17 cellular contexts compared by ENCODE assay signal in the genomic region with DNA sequence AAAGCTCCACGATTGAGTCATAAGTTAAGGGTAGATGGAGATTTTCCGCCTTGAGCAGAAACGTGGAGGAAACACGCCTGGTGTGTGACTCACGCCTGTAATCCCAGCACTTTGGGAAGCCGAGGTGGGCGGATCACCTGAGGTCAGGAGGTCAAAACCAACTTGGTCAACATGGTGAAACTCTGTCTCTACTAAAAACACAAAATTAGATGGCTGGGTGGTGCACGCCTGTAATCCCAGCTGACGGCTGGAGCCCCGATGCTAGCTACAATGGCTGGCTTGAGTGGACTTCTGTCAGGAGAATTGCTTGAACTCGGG. TPM values are rescaled to one million over a fixed set of nuclear protein-coding genes. Genes with fewer than 3 reads are reported as not detected.
DNase-seq lines count a peak whose midpoint lies in the region; ATAC-seq, FAIRE-seq and TF ChIP-seq lines count a peak whose summit lies in the region.
"Had no signal": no experiment of that assay in that cellular context is flagged by ENCODE, and none has a peak within 500 bp of the region (broad histone marks: within the 10 kb centered on the region; RNA-seq: fewer than 3 reads in every experiment).

No MANE protein-coding gene starts in this region.

- no peak for ATAC-seq in activated CD4-positive, alpha-beta T cell treated with anti-CD3 and anti-CD28 coated beads for 36 hours
- ATAC-seq in psoas muscle (no peak), GM18858 (IDR thresholded peaks at IDR 0.05; ENCODE audit: unreplicated experiment) (no peak), HepG2 (no peak)

- BruUV-seq in HepG2 (replicated peaks; lab: Mats Ljungman, UMichigan): no TSS peak

- no peak for TF ChIP-seq EP300 in HepG2 (IDR thresholded peaks at IDR 0.05; ENCODE audit: low read depth in 2 of 2, low read length in 2 of 2)
- TF ChIP-seq EP300 in HepG2 (CRISPR knock-in tag; IDR thresholded peaks at IDR 0.05; ENCODE audit: borderline replicate concordance): no peak

- no peak overlapping the region for H3K9ac ChIP-seq in HepG2 (ENCODE audit: insufficient read depth, low read depth, low read length)
- H3K9ac ChIP-seq: parathyroid adenoma had no signal

- no peak for TF ChIP-seq RAD21 in HepG2 (CRISPR knock-in tag; IDR thresholded peaks at IDR 0.05)

- intact Hi-C loops in activated CD4-positive, alpha-beta T cell treated with anti-CD3 and anti-CD28 coated beads, Interleukin-2, amount 10 ng/mL, durations not matched to agents 24 days and 14 days (cut with micrococcal nuclease): no loop called here
- intact Hi-C loops in activated CD4-positive, alpha-beta T cell treated with anti-CD3 and anti-CD28 coated beads for 36 hours (cut with DNase I, micrococcal nuclease): no loop called here
- intact Hi-C loops in psoas muscle (cut with DNase I): no loop called here
- intact Hi-C loops in HepG2 (cut with micrococcal nuclease; ENCODE audit: unreplicated experiment): no loop called here

- CTCF ChIA-PET in activated CD4-positive, alpha-beta T cell treated with anti-CD3 and anti-CD28 coated beads for 36 hours (lab: Charles Lee): no interaction called here
- CTCF ChIA-PET in HepG2 (lab: Yijun Ruan, JAX; ENCODE audit: low intra/inter-chr PET ratio, low total read pairs): no interaction called here

- no peaks in the 10 kb centered on the region for H3K9me3 Mint-ChIP-seq in activated CD4-positive, alpha-beta T cell treated with anti-CD3 and anti-CD28 coated beads, Interleukin-2, amount 10 ng/mL, durations not matched to agents 24 days and 14 days
- H3K9me3 Mint-ChIP-seq in activated CD4-positive, alpha-beta T cell treated with anti-CD3 and anti-CD28 coated beads for 36 hours (ENCODE audit: low read depth): no peaks in the 10 kb centered on the region
- H3K9me3 Mint-ChIP-seq: memory B cell had no signal

- POLR2A ChIA-PET in activated CD4-positive, alpha-beta T cell treated with anti-CD3 and anti-CD28 coated beads for 36 hours (lab: Charles Lee): no interaction called here
- POLR2A ChIA-PET in HepG2 (lab: Yijun Ruan, JAX): no interaction called here

- peak overlapping the region; percentile 8 for H3K27ac Mint-ChIP-seq in activated CD4-positive, alpha-beta T cell treated with anti-CD3 and anti-CD28 coated beads, Interleukin-2, amount 10 ng/mL, durations not matched to agents 24 days and 14 days
- H3K27ac Mint-ChIP-seq in activated CD4-positive, alpha-beta T cell treated with anti-CD3 and anti-CD28 coated beads for 36 hours: no peak overlapping the region
- H3K27ac Mint-ChIP-seq: memory B cell had no signal

- FAIRE-seq in HepG2 (lab: Jason Lieb, UNC): no peak

- H3K36me3 Mint-ChIP-seq in activated CD4-positive, alpha-beta T cell treated with anti-CD3 and anti-CD28 coated beads, Interleukin-2, amount 10 ng/mL, durations not matched to agents 24 days and 14 days (ENCODE audit: low read depth): peaks cover 13% of the 10 kb centered on the region
- peaks cover 4% of the 10 kb centered on the region for H3K36me3 Mint-ChIP-seq in activated CD4-positive, alpha-beta T cell treated with anti-CD3 and anti-CD28 coated beads for 36 hours (ENCODE audit: low read depth)

- H3K27me3 ChIP-seq in psoas muscle (ENCODE audit: insufficient read depth in 3 of 3, low read length in 2 of 3) (no peaks in the 10 kb centered on the region), HepG2 (ENCODE audit: control insufficient read depth in 1 of 2, insufficient read depth in 2 of 2, low read length in 2 of 2) (no peaks in the 10 kb centered on the region)
- H3K27me3 ChIP-seq: cardiac muscle cell, transverse colon had no signal

- no peaks in the 10 kb centered on the region for H3K79me2 ChIP-seq in HepG2 (ENCODE audit: insufficient read depth, low read length)
- H3K79me2 ChIP-seq: parathyroid adenoma had no signal

- no peaks in the 10 kb centered on the region for H3K9me3 ChIP-seq in psoas muscle
- H3K9me3 ChIP-seq in HepG2 (ENCODE audit: low read length): no peaks in the 10 kb centered on the region
- H3K9me3 ChIP-seq: transverse colon had no signal

- no peak overlapping the region for H2AFZ ChIP-seq in HepG2 (ENCODE audit: low read length)
- H2AFZ ChIP-seq: parathyroid adenoma had no signal

- H3K27me3 Mint-ChIP-seq in activated CD4-positive, alpha-beta T cell treated with anti-CD3 and anti-CD28 coated beads, Interleukin-2, amount 10 ng/mL, durations not matched to agents 24 days and 14 days: no peaks in the 10 kb centered on the region
- H3K27me3 Mint-ChIP-seq in activated CD4-positive, alpha-beta T cell treated with anti-CD3 and anti-CD28 coated beads for 36 hours: no peaks in the 10 kb centered on the region
- H3K27me3 Mint-ChIP-seq: memory B cell had no signal

- peaks cover 5% of the 10 kb centered on the region for H3K4me1 Mint-ChIP-seq in activated CD4-positive, alpha-beta T cell treated with anti-CD3 and anti-CD28 coated beads, Interleukin-2, amount 10 ng/mL, durations not matched to agents 24 days and 14 days
- no peaks in the 10 kb centered on the region for H3K4me1 Mint-ChIP-seq in activated CD4-positive, alpha-beta T cell treated with anti-CD3 and anti-CD28 coated beads for 36 hours

- no peak overlapping the region for H3K4me3 Mint-ChIP-seq in activated CD4-positive, alpha-beta T cell treated with anti-CD3 and anti-CD28 coated beads, Interleukin-2, amount 10 ng/mL, durations not matched to agents 24 days and 14 days
- no peak overlapping the region for H3K4me3 Mint-ChIP-seq in activated CD4-positive, alpha-beta T cell treated with anti-CD3 and anti-CD28 coated beads for 36 hours
- H3K4me3 Mint-ChIP-seq: memory B cell had no signal

- peaks cover 10% of the 10 kb centered on the region for H3K4me1 ChIP-seq in psoas muscle
- no peaks in the 10 kb centered on the region for H3K4me1 ChIP-seq in HepG2 (ENCODE audit: insufficient read depth, low read length)
- H3K4me1 ChIP-seq: parathyroid adenoma, transverse colon had no signal

- H3K27ac ChIP-seq in epithelial cell of prostate (no peak overlapping the region), psoas muscle (peak overlapping the region; percentile 77), HepG2 (ENCODE audit: extremely low read length, insufficient read depth, low read length) (no peak overlapping the region)
- H3K27ac ChIP-seq: cardiac muscle cell, parathyroid adenoma, transverse colon had no signal

- WGBS in psoas muscle, 3 donors: 67 to 74% (median 74%) methylated on average over 11 of the region's 11 CpGs
- 86% methylated on average over 11 of the region's 11 CpGs for WGBS in HepG2 (ENCODE audit: low lambda C conversion rate)

- H4K20me1 ChIP-seq in HepG2 (ENCODE audit: insufficient read depth, low read length): no peaks in the 10 kb centered on the region

- in situ Hi-C loops in HepG2 (cut with HindIII; ENCODE audit: extremely low pct_ligation_motif_present, low pct_unique_long_range_greater_than_20kb): no loop called here

- TF ChIP-seq CTCF in psoas muscle (IDR thresholded peaks at IDR 0.05): no peak
- no peak for TF ChIP-seq CTCF in HepG2 (CRISPR knock-in tag; IDR thresholded peaks at IDR 0.05)

- H3K4me3 ChIP-seq in psoas muscle (no peak overlapping the region), HepG2 (replicated peaks in 1 of 3; ENCODE audit: insufficient read depth in 1 of 3, low read depth in 2 of 3, low read length in 3 of 3) (no peak overlapping the region)
- H3K4me3 ChIP-seq: cardiac muscle cell, transverse colon had no signal

- DNase-seq in activated CD4-positive, alpha-beta T cell treated with anti-CD3 and anti-CD28 coated beads, Interleukin-2, amount 10 ng/mL, durations not matched to agents 24 days and 14 days: no peak
- DNase-seq in activated CD4-positive, alpha-beta T cell treated with anti-CD3 and anti-CD28 coated beads for 36 hours: no peak
- DNase-seq in NCI-H226: peak; percentile 73
- DNase-seq in epithelial cell of prostate (ENCODE audit: low read depth, low spot score): peak; percentile 54
- no peak for DNase-seq in psoas muscle
- no peak for DNase-seq in NCI-H2227 treated with DMSO at 0.1 percent for 48 hours (lab: John Stamatoyannopoulos, UW)
- no peak for DNase-seq in HepG2 (ENCODE audit: low spot score)
- DNase-seq: 8988T; activated CD4-positive, alpha-beta T cell treated with anti-CD3 and anti-CD28 coated beads for 48 hours; COR-L47; Kasumi-1; NCI-H2107; transverse colon had no signal

- peaks cover 0 to 56% of the 10 kb centered on the region in 2 donors for H3K36me3 ChIP-seq in psoas muscle (ENCODE audit: insufficient read depth in 1 of 2, low read depth in 1 of 2)
- H3K36me3 ChIP-seq in HepG2 (replicated peaks in 1 of 2; ENCODE audit: control insufficient read depth in 1 of 2, insufficient read depth in 2 of 2, low read length in 2 of 2): peaks cover 0 to 12% of the 10 kb centered on the region in 2 experiments; a peak in 2 of 5 replicates
- H3K36me3 ChIP-seq: cardiac muscle cell had no signal

- H3K4me2 ChIP-seq in HepG2 (ENCODE audit: low read depth, low read length): no peak overlapping the region

- TF ChIP-seq POLR2A in HepG2 (IDR thresholded peaks at IDR 0.05; ENCODE audit: insufficient read depth in 1 of 2, low read depth in 2 of 2, low read length in 2 of 2): no peak

RNA-seq across cellular contexts. Expression of a gene that starts 17.3 kb away (rescaled TPM):
- 73.2 and 74.2 TPM in 2 replicates for total RNA-seq in activated CD4-positive, alpha-beta T cell treated with anti-CD3 and anti-CD28 coated beads, Interleukin-2, amount 10 ng/mL, durations not matched to agents 24 days and 14 days
- total RNA-seq in activated CD4-positive, alpha-beta T cell treated with anti-CD3 and anti-CD28 coated beads for 36 hours: 10 to 100 TPM; 31.8 to 32.3 TPM
- total RNA-seq in psoas muscle: 10 to 100 TPM; 12.2 to 19.5 (median 15.0) TPM
- polyA plus RNA-seq in psoas muscle: 10 to 100 TPM; 10.5 to 21.5 (median 15.3) TPM
- 14.8 and 23.2 TPM in 2 replicates for total RNA-seq in HepG2 (2016; rRNA removed; fragmentation: Illumina TruSeq; extraction: Trizol)
- total RNA-seq in HepG2 (2016; cell fraction: cytosol; rRNA removed; fragmentation: Illumina TruSeq; extraction: Trizol; ENCODE audit: low read depth): 6.6 and 9.7 TPM in 2 replicates
- total RNA-seq in HepG2 (2016; cell fraction: insoluble cytoplasmic fraction; rRNA removed; fragmentation: Illumina TruSeq; extraction: Trizol): 12.0 and 23.2 TPM in 2 replicates
- total RNA-seq in HepG2 (2016; cell fraction: membrane; rRNA removed; fragmentation: Illumina TruSeq; extraction: Trizol): 9.0 and 9.2 TPM in 2 replicates
- total RNA-seq in HepG2 (2016; cell fraction: nucleus; rRNA removed; fragmentation: Illumina TruSeq; extraction: Trizol): 31.9 and 36.2 TPM in 2 replicates
- polyA plus RNA-seq in HepG2 (2011; rRNA removed): 10.2 and 14.6 TPM in 2 replicates
- 5.7 and 6.4 TPM in 2 replicates for polyA plus RNA-seq in HepG2 (2011; cell fraction: cytosol; rRNA removed)
- 78.1 and 81.2 TPM in 2 replicates for polyA plus RNA-seq in HepG2 (2011; cell fraction: nucleus; rRNA removed)
- polyA plus RNA-seq in HepG2 (2012): 11.5 and 13.9 TPM in 2 replicates
- polyA plus RNA-seq in HepG2 (2016; cell fraction: cytosol; fragmentation: Illumina TruSeq; extraction: Trizol; ENCODE audit: low read depth): 2.2 and 2.4 TPM in 2 replicates
- polyA plus RNA-seq in HepG2 (2016; cell fraction: insoluble cytoplasmic fraction; fragmentation: Illumina TruSeq; extraction: Trizol; ENCODE audit: low read depth): 11.4 and 14.1 TPM in 2 replicates
- polyA plus RNA-seq in HepG2 (2016; cell fraction: membrane; fragmentation: Illumina TruSeq; extraction: Trizol; ENCODE audit: low read depth): 4.9 TPM in 2 replicates
- polyA plus RNA-seq in HepG2 (2016; cell fraction: nucleus; fragmentation: Illumina TruSeq; extraction: Trizol; ENCODE audit: insufficient read depth, low read depth): 67.7 and 78.1 TPM in 2 replicates
- 25.9 and 28.5 TPM in 2 replicates for polyA minus RNA-seq in HepG2 (2011; rRNA and poly(A)+ RNA removed; ENCODE audit: low replicate concordance)
- 4.4 and 5.3 TPM in 2 replicates for polyA minus RNA-seq in HepG2 (2011; cell fraction: cytosol; rRNA and poly(A)+ RNA removed)
- 31.7 and 34.0 TPM in 2 replicates for polyA minus RNA-seq in HepG2 (2011; cell fraction: nucleus; rRNA and poly(A)+ RNA removed)

RNA-seq across cellular contexts. Expression of a gene that starts 41.8 kb away (rescaled TPM):
- total RNA-seq in activated CD4-positive, alpha-beta T cell treated with anti-CD3 and anti-CD28 coated beads, Interleukin-2, amount 10 ng/mL, durations not matched to agents 24 days and 14 days: 27.1 and 31.5 TPM in 2 replicates
- 10 to 100 TPM; 20.3 to 22.8 TPM for total RNA-seq in activated CD4-positive, alpha-beta T cell treated with anti-CD3 and anti-CD28 coated beads for 36 hours
- total RNA-seq in psoas muscle (10 to 100 TPM; 20.6 to 41.0 (median 36.4) TPM), HepG2 (2016; rRNA removed; fragmentation: Illumina TruSeq; extraction: Trizol) (12.1 and 12.9 TPM in 2 replicates)
- polyA plus RNA-seq in psoas muscle (10 to 100 TPM; 28.2 to 73.3 (median 28.5) TPM), HepG2 (2011; rRNA removed) (14.8 and 20.8 TPM in 2 replicates)
- total RNA-seq in HepG2 (2016; cell fraction: cytosol; rRNA removed; fragmentation: Illumina TruSeq; extraction: Trizol; ENCODE audit: low read depth): 7.0 and 7.5 TPM in 2 replicates
- total RNA-seq in HepG2 (2016; cell fraction: insoluble cytoplasmic fraction; rRNA removed; fragmentation: Illumina TruSeq; extraction: Trizol): 11.8 and 12.2 TPM in 2 replicates
- total RNA-seq in HepG2 (2016; cell fraction: membrane; rRNA removed; fragmentation: Illumina TruSeq; extraction: Trizol): 17.5 and 20.9 TPM in 2 replicates
- 7.2 and 10.6 TPM in 2 replicates for total RNA-seq in HepG2 (2016; cell fraction: nucleus; rRNA removed; fragmentation: Illumina TruSeq; extraction: Trizol)
- polyA plus RNA-seq in HepG2 (2011; cell fraction: cytosol; rRNA removed): 17.4 and 18.3 TPM in 2 replicates
- polyA plus RNA-seq in HepG2 (2011; cell fraction: nucleus; rRNA removed): 24.2 and 25.5 TPM in 2 replicates
- polyA plus RNA-seq in HepG2 (2012): 5.0 and 9.6 TPM in 2 replicates
- 8.1 TPM in 2 replicates for polyA plus RNA-seq in HepG2 (2016; cell fraction: cytosol; fragmentation: Illumina TruSeq; extraction: Trizol; ENCODE audit: low read depth)
- 10.1 and 14.2 TPM in 2 replicates for polyA plus RNA-seq in HepG2 (2016; cell fraction: insoluble cytoplasmic fraction; fragmentation: Illumina TruSeq; extraction: Trizol; ENCODE audit: low read depth)
- polyA plus RNA-seq in HepG2 (2016; cell fraction: membrane; fragmentation: Illumina TruSeq; extraction: Trizol; ENCODE audit: low read depth): 14.1 and 15.1 TPM in 2 replicates
- 17.4 and 18.4 TPM in 2 replicates for polyA plus RNA-seq in HepG2 (2016; cell fraction: nucleus; fragmentation: Illumina TruSeq; extraction: Trizol; ENCODE audit: insufficient read depth, low read depth)
- 34.8 and 39.9 TPM in 2 replicates for polyA minus RNA-seq in HepG2 (2011; rRNA and poly(A)+ RNA removed; ENCODE audit: low replicate concordance)
- 9.8 and 10.9 TPM in 2 replicates for polyA minus RNA-seq in HepG2 (2011; cell fraction: cytosol; rRNA and poly(A)+ RNA removed)
- polyA minus RNA-seq in HepG2 (2011; cell fraction: nucleus; rRNA and poly(A)+ RNA removed): 8.9 and 9.0 TPM in 2 replicates

RNA-seq across cellular contexts. Expression of a gene that starts 46.1 kb away (rescaled TPM):
- 2.6 and 4.1 TPM in 2 replicates for total RNA-seq in activated CD4-positive, alpha-beta T cell treated with anti-CD3 and anti-CD28 coated beads, Interleukin-2, amount 10 ng/mL, durations not matched to agents 24 days and 14 days
- 1 to 10 TPM; 1.3 to 2.1 TPM for total RNA-seq in activated CD4-positive, alpha-beta T cell treated with anti-CD3 and anti-CD28 coated beads for 36 hours
- 10 to 100 TPM in 2 of 4 donors, 1 to 10 TPM in 2; 8.7 to 28.0 (median 14.8) TPM for total RNA-seq in psoas muscle
- 1 to 10 TPM; 3.6 to 7.3 (median 7.0) TPM for polyA plus RNA-seq in psoas muscle
- total RNA-seq in HepG2 (2016; rRNA removed; fragmentation: Illumina TruSeq; extraction: Trizol): 10.4 and 17.7 TPM in 2 replicates
- 3.9 and 4.0 TPM in 2 replicates for total RNA-seq in HepG2 (2016; cell fraction: cytosol; rRNA removed; fragmentation: Illumina TruSeq; extraction: Trizol; ENCODE audit: low read depth)
- 8.1 and 18.0 TPM in 2 replicates for total RNA-seq in HepG2 (2016; cell fraction: insoluble cytoplasmic fraction; rRNA removed; fragmentation: Illumina TruSeq; extraction: Trizol)
- total RNA-seq in HepG2 (2016; cell fraction: membrane; rRNA removed; fragmentation: Illumina TruSeq; extraction: Trizol): 3.8 and 4.0 TPM in 2 replicates
- total RNA-seq in HepG2 (2016; cell fraction: nucleus; rRNA removed; fragmentation: Illumina TruSeq; extraction: Trizol): 20.2 and 20.4 TPM in 2 replicates
- polyA plus RNA-seq in HepG2 (2011; rRNA removed): 16.4 and 23.8 TPM in 2 replicates
- polyA plus RNA-seq in HepG2 (2011; cell fraction: cytosol; rRNA removed): 8.4 and 13.1 TPM in 2 replicates
- 152 and 182 TPM in 2 replicates for polyA plus RNA-seq in HepG2 (2011; cell fraction: nucleus; rRNA removed)
- polyA plus RNA-seq in HepG2 (2012): 11.1 and 12.4 TPM in 2 replicates
- polyA plus RNA-seq in HepG2 (2016; cell fraction: cytosol; fragmentation: Illumina TruSeq; extraction: Trizol; ENCODE audit: low read depth): 0.99 and 1.4 TPM in 2 replicates
- polyA plus RNA-seq in HepG2 (2016; cell fraction: insoluble cytoplasmic fraction; fragmentation: Illumina TruSeq; extraction: Trizol; ENCODE audit: low read depth): 8.5 and 10.9 TPM in 2 replicates
- 2.0 and 2.3 TPM in 2 replicates for polyA plus RNA-seq in HepG2 (2016; cell fraction: membrane; fragmentation: Illumina TruSeq; extraction: Trizol; ENCODE audit: low read depth)
- polyA plus RNA-seq in HepG2 (2016; cell fraction: nucleus; fragmentation: Illumina TruSeq; extraction: Trizol; ENCODE audit: insufficient read depth, low read depth): 42.2 and 48.6 TPM in 2 replicates
- polyA minus RNA-seq in HepG2 (2011; rRNA and poly(A)+ RNA removed; ENCODE audit: low replicate concordance): 1.2 and 26.6 TPM in 2 replicates
- 9.2 and 12.0 TPM in 2 replicates for polyA minus RNA-seq in HepG2 (2011; cell fraction: cytosol; rRNA and poly(A)+ RNA removed)
- polyA minus RNA-seq in HepG2 (2011; cell fraction: nucleus; rRNA and poly(A)+ RNA removed): 28.6 and 29.7 TPM in 2 replicates

RNA-seq across cellular contexts. Expression of a gene that starts 53.2 kb away (rescaled TPM):
- 488 and 500 TPM in 2 replicates for total RNA-seq in activated CD4-positive, alpha-beta T cell treated with anti-CD3 and anti-CD28 coated beads, Interleukin-2, amount 10 ng/mL, durations not matched to agents 24 days and 14 days
- total RNA-seq in activated CD4-positive, alpha-beta T cell treated with anti-CD3 and anti-CD28 coated beads for 36 hours: 100 to 1,000 TPM; 402 to 506 TPM
- total RNA-seq in psoas muscle (10 to 100 TPM; 32.2 to 55.7 (median 49.0) TPM), HepG2 (2016; rRNA removed; fragmentation: Illumina TruSeq; extraction: Trizol) (492 and 544 TPM in 2 replicates)
- polyA plus RNA-seq in psoas muscle (100 to 1,000 TPM in 1 of 3 donors, 10 to 100 TPM in 2; 44.1 to 161 (median 57.8) TPM), HepG2 (2011; rRNA removed) (167 and 181 TPM in 2 replicates)
- total RNA-seq in HepG2 (2016; cell fraction: cytosol; rRNA removed; fragmentation: Illumina TruSeq; extraction: Trizol; ENCODE audit: low read depth): 261 and 299 TPM in 2 replicates
- 488 and 609 TPM in 2 replicates for total RNA-seq in HepG2 (2016; cell fraction: insoluble cytoplasmic fraction; rRNA removed; fragmentation: Illumina TruSeq; extraction: Trizol)
- total RNA-seq in HepG2 (2016; cell fraction: membrane; rRNA removed; fragmentation: Illumina TruSeq; extraction: Trizol): 327 and 371 TPM in 2 replicates
- total RNA-seq in HepG2 (2016; cell fraction: nucleus; rRNA removed; fragmentation: Illumina TruSeq; extraction: Trizol): 174 and 196 TPM in 2 replicates
- polyA plus RNA-seq in HepG2 (2011; cell fraction: cytosol; rRNA removed): 186 and 192 TPM in 2 replicates
- 148 and 170 TPM in 2 replicates for polyA plus RNA-seq in HepG2 (2011; cell fraction: nucleus; rRNA removed)
- polyA plus RNA-seq in HepG2 (2012): 127 and 149 TPM in 2 replicates
- 239 and 293 TPM in 2 replicates for polyA plus RNA-seq in HepG2 (2016; cell fraction: cytosol; fragmentation: Illumina TruSeq; extraction: Trizol; ENCODE audit: low read depth)
- 614 and 703 TPM in 2 replicates for polyA plus RNA-seq in HepG2 (2016; cell fraction: insoluble cytoplasmic fraction; fragmentation: Illumina TruSeq; extraction: Trizol; ENCODE audit: low read depth)
- polyA plus RNA-seq in HepG2 (2016; cell fraction: membrane; fragmentation: Illumina TruSeq; extraction: Trizol; ENCODE audit: low read depth): 272 and 323 TPM in 2 replicates
- 346 and 368 TPM in 2 replicates for polyA plus RNA-seq in HepG2 (2016; cell fraction: nucleus; fragmentation: Illumina TruSeq; extraction: Trizol; ENCODE audit: insufficient read depth, low read depth)
- 156 and 233 TPM in 2 replicates for polyA minus RNA-seq in HepG2 (2011; rRNA and poly(A)+ RNA removed; ENCODE audit: low replicate concordance)
- 76.0 and 88.9 TPM in 2 replicates for polyA minus RNA-seq in HepG2 (2011; cell fraction: cytosol; rRNA and poly(A)+ RNA removed)
- polyA minus RNA-seq in HepG2 (2011; cell fraction: nucleus; rRNA and poly(A)+ RNA removed): 52.2 and 57.9 TPM in 2 replicates

RNA-seq across cellular contexts. Expression of a gene that starts 54.3 kb away (rescaled TPM):
- total RNA-seq in activated CD4-positive, alpha-beta T cell treated with anti-CD3 and anti-CD28 coated beads, Interleukin-2, amount 10 ng/mL, durations not matched to agents 24 days and 14 days: 125 and 135 TPM in 2 replicates
- 10 to 100 TPM; 84.4 to 85.9 TPM for total RNA-seq in activated CD4-positive, alpha-beta T cell treated with anti-CD3 and anti-CD28 coated beads for 36 hours
- total RNA-seq in psoas muscle (10 to 100 TPM; 20.5 to 34.1 (median 24.9) TPM), HepG2 (2016; rRNA removed; fragmentation: Illumina TruSeq; extraction: Trizol) (18.4 and 30.3 TPM in 2 replicates)
- polyA plus RNA-seq in psoas muscle (10 to 100 TPM; 20.8 to 32.4 (median 31.6) TPM), HepG2 (2011; rRNA removed) (24.0 and 30.8 TPM in 2 replicates)
- total RNA-seq in HepG2 (2016; cell fraction: cytosol; rRNA removed; fragmentation: Illumina TruSeq; extraction: Trizol; ENCODE audit: low read depth): 11.5 and 14.4 TPM in 2 replicates
- total RNA-seq in HepG2 (2016; cell fraction: insoluble cytoplasmic fraction; rRNA removed; fragmentation: Illumina TruSeq; extraction: Trizol): 16.2 and 32.5 TPM in 2 replicates
- 15.5 and 21.4 TPM in 2 replicates for total RNA-seq in HepG2 (2016; cell fraction: membrane; rRNA removed; fragmentation: Illumina TruSeq; extraction: Trizol)
- 35.9 and 49.2 TPM in 2 replicates for total RNA-seq in HepG2 (2016; cell fraction: nucleus; rRNA removed; fragmentation: Illumina TruSeq; extraction: Trizol)
- 12.3 and 19.2 TPM in 2 replicates for polyA plus RNA-seq in HepG2 (2011; cell fraction: cytosol; rRNA removed)
- 251 and 263 TPM in 2 replicates for polyA plus RNA-seq in HepG2 (2011; cell fraction: nucleus; rRNA removed)
- polyA plus RNA-seq in HepG2 (2012): 17.6 and 20.5 TPM in 2 replicates
- 7.7 TPM in 2 replicates for polyA plus RNA-seq in HepG2 (2016; cell fraction: cytosol; fragmentation: Illumina TruSeq; extraction: Trizol; ENCODE audit: low read depth)
- 20.9 and 22.1 TPM in 2 replicates for polyA plus RNA-seq in HepG2 (2016; cell fraction: insoluble cytoplasmic fraction; fragmentation: Illumina TruSeq; extraction: Trizol; ENCODE audit: low read depth)
- 11.9 and 13.0 TPM in 2 replicates for polyA plus RNA-seq in HepG2 (2016; cell fraction: membrane; fragmentation: Illumina TruSeq; extraction: Trizol; ENCODE audit: low read depth)
- 95.8 and 103 TPM in 2 replicates for polyA plus RNA-seq in HepG2 (2016; cell fraction: nucleus; fragmentation: Illumina TruSeq; extraction: Trizol; ENCODE audit: insufficient read depth, low read depth)
- 51.2 and 62.1 TPM in 2 replicates for polyA minus RNA-seq in HepG2 (2011; rRNA and poly(A)+ RNA removed; ENCODE audit: low replicate concordance)
- 10.6 and 13.6 TPM in 2 replicates for polyA minus RNA-seq in HepG2 (2011; cell fraction: cytosol; rRNA and poly(A)+ RNA removed)
- polyA minus RNA-seq in HepG2 (2011; cell fraction: nucleus; rRNA and poly(A)+ RNA removed): 48.9 and 53.0 TPM in 2 replicates

Comparison
In these comparisons a context has a peak if more than half of its experiments do, and no peak if none do; other contexts are left out.
1. DNase-seq: peak in NCI-H226 (single experiment) and epithelial cell of prostate (single experiment); none in activated CD4-positive, alpha-beta T cell treated with anti-CD3 and anti-CD28 coated beads, Interleukin-2, amount 10 ng/mL, durations not matched to agents 24 days and 14 days (single experiment), activated CD4-positive, alpha-beta T cell treated with anti-CD3 and anti-CD28 coated beads for 36 hours (single experiment), psoas muscle (0 of 2), NCI-H2227 treated with DMSO at 0.1 percent for 48 hours (single experiment) and HepG2 (single experiment).